ENCODE assay signal across 1 cellular context in the genomic region with DNA sequence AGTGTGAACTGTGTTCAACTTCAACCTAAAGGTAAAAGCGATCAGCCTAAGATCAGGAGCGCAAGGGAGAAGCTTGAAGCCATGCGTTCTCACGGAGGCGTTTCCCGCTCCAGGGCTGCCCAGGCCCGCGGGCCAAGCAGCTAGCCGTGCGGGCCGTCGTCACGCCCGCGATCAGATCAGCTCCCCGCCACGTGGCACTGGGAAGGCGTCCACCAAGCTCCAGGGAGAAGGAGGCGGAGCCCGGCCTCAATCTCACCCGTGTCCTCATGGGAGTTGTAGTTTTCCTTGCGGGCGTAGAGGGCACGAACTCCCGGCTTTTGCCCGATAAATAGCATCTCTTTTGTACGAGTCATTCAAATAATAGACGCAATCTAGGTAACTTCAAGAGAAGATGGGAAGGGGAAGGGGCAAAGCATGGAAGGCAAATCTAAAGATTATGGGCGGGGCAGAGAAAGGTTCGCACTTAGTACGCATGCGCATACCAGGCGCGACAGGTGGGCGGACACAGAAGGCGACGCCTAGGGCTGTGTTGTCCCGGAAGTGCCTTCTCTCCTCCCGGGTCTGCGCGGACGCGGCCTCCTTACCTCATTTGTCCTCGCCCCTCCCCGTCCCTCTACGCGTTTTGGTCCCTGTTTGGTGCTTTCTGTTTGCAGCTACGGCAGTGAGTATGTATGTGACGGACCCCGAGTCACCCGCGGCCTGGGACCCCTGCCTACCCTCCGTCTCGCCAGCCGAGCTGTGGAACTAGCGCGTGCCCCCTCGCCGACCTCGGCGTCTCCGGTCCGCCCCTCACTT.
TF ChIP-seq lines count a peak whose summit lies in the region.

No MANE protein-coding gene starts in this region.

TF ChIP-seq in K562, 482 proteins besides CTCF, POLR2A, EP300 and RAD21 (continued from another document):
- TF ChIP-seq TCF3 (CRISPR knock-in tag; IDR thresholded peaks at IDR 0.05) (0 out of 2 replicates have a peak, but pooled peaks have one; percentile 18), ZBTB8A (IDR thresholded peaks at IDR 0.05; ENCODE audit: partially characterized antibody) (no peak), HMG20A (CRISPR knock-in tag; conservative IDR thresholded peaks at IDR 0.05) (no peak), ARHGAP35 (IDR thresholded peaks at IDR 0.05; ENCODE audit: partially characterized antibody) (no peak), TARDBP (IDR thresholded peaks at IDR 0.05) (no peak), BACH1 (tag; IDR thresholded peaks at IDR 0.05) (no peak), KDM2B (CRISPR knock-in tag; IDR thresholded peaks at IDR 0.05) (no peak), ELF1 (tag; IDR thresholded peaks at IDR 0.05) (peak; percentile 92), LCOR (CRISPR knock-in tag; IDR thresholded peaks at IDR 0.05) (peak; percentile 82; the same call in 1 of the 2 replicates), ARNT (IDR thresholded peaks at IDR 0.05) (no peak; a peak in 1 of 4 replicates), PURB (CRISPR knock-in tag; IDR thresholded peaks at IDR 0.05; ENCODE audit: low read depth) (no peak), ZZZ3 (IDR thresholded peaks at IDR 0.05) (no peak), ZSCAN29 (IDR thresholded peaks at IDR 0.05) (no peak), ZNF232 (CRISPR knock-in tag; IDR thresholded peaks at IDR 0.05) (peak; percentile 75; the same call in 1 of the 2 replicates), CBX2 (IDR thresholded peaks at IDR 0.05; ENCODE audit: insufficient read depth, low read length, poor library complexity, severe bottlenecking) (no peak), KAT2B (IDR thresholded peaks at IDR 0.05; ENCODE audit: low read depth, low read length) (no peak), GABPB2 (CRISPR knock-in tag; conservative IDR thresholded peaks at IDR 0.05) (no peak), CREB5 (CRISPR knock-in tag; IDR thresholded peaks at IDR 0.05) (no peak), EHMT2 (IDR thresholded peaks at IDR 0.05) (no peak), POLR2H (tag; IDR thresholded peaks at IDR 0.05; ENCODE audit: low read depth) (no peak), KLF10 (CRISPR knock-in tag; IDR thresholded peaks at IDR 0.05) (no peak), NBN (IDR thresholded peaks at IDR 0.05; ENCODE audit: low read depth) (no peak), ETV1 (tag; conservative IDR thresholded peaks at IDR 0.05; ENCODE audit: low read depth) (peak; percentile 53; the same call in 1 of the 2 replicates), STAG1 (CRISPR knock-in tag; IDR thresholded peaks at IDR 0.05; ENCODE audit: borderline replicate concordance) (no peak), ILF3 (IDR thresholded peaks at IDR 0.05; ENCODE audit: borderline replicate concordance) (no peak), NR2F6 (CRISPR knock-in tag; IDR thresholded peaks at IDR 0.05) (no peak), MCM3 (IDR thresholded peaks at IDR 0.05) (no peak), ZNF316 (IDR thresholded peaks at IDR 0.05) (no peak), CBX1 (IDR thresholded peaks at IDR 0.05; ENCODE audit: low read depth) (no peak), MTA2 (IDR thresholded peaks at IDR 0.05; ENCODE audit: low read depth) (no peak)
- TF ChIP-seq, protein P1, sequence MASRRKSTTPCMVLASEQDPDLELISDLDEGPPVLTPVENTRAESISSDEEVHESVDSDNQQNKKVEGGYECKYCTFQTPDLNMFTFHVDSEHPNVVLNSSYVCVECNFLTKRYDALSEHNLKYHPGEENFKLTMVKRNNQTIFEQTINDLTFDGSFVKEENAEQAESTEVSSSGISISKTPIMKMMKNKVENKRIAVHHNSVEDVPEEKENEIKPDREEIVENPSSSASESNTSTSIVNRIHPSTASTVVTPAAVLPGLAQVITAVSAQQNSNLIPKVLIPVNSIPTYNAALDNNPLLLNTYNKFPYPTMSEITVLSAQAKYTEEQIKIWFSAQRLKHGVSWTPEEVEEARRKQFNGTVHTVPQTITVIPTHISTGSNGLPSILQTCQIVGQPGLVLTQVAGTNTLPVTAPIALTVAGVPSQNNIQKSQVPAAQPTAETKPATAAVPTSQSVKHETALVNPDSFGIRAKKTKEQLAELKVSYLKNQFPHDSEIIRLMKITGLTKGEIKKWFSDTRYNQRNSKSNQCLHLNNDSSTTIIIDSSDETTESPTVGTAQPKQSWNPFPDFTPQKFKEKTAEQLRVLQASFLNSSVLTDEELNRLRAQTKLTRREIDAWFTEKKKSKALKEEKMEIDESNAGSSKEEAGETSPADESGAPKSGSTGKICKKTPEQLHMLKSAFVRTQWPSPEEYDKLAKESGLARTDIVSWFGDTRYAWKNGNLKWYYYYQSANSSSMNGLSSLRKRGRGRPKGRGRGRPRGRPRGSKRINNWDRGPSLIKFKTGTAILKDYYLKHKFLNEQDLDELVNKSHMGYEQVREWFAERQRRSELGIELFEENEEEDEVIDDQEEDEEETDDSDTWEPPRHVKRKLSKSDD (conservative IDR thresholded peaks at IDR 0.05; ENCODE audit: low read length): no peak
- TF ChIP-seq, protein P2, sequence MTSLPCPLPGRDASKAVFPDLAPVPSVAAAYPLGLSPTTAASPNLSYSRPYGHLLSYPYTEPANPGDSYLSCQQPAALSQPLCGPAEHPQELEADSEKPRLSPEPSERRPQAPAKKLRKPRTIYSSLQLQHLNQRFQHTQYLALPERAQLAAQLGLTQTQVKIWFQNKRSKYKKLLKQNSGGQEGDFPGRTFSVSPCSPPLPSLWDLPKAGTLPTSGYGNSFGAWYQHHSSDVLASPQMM (CRISPR knock-in tag; IDR thresholded peaks at IDR 0.05): no peak
- TF ChIP-seq, protein P3, sequence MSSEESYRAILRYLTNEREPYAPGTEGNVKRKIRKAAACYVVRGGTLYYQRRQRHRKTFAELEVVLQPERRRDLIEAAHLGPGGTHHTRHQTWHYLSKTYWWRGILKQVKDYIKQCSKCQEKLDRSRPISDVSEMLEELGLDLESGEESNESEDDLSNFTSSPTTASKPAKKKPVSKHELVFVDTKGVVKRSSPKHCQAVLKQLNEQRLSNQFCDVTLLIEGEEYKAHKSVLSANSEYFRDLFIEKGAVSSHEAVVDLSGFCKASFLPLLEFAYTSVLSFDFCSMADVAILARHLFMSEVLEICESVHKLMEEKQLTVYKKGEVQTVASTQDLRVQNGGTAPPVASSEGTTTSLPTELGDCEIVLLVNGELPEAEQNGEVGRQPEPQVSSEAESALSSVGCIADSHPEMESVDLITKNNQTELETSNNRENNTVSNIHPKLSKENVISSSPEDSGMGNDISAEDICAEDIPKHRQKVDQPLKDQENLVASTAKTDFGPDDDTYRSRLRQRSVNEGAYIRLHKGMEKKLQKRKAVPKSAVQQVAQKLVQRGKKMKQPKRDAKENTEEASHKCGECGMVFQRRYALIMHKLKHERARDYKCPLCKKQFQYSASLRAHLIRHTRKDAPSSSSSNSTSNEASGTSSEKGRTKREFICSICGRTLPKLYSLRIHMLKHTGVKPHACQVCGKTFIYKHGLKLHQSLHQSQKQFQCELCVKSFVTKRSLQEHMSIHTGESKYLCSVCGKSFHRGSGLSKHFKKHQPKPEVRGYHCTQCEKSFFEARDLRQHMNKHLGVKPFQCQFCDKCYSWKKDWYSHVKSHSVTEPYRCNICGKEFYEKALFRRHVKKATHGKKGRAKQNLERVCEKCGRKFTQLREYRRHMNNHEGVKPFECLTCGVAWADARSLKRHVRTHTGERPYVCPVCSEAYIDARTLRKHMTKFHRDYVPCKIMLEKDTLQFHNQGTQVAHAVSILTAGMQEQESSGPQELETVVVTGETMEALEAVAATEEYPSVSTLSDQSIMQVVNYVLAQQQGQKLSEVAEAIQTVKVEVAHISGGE (CRISPR knock-in tag; IDR thresholded peaks at IDR 0.05): no peak; a peak in 1 of 6 replicates
- TF ChIP-seq, protein P4, sequence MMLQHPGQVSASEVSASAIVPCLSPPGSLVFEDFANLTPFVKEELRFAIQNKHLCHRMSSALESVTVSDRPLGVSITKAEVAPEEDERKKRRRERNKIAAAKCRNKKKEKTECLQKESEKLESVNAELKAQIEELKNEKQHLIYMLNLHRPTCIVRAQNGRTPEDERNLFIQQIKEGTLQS (IDR thresholded peaks at IDR 0.05): no peak
- TF ChIP-seq, protein P4 (CRISPR knock-in tag; conservative IDR thresholded peaks at IDR 0.05): no peak
- TF ChIP-seq, protein P5, sequence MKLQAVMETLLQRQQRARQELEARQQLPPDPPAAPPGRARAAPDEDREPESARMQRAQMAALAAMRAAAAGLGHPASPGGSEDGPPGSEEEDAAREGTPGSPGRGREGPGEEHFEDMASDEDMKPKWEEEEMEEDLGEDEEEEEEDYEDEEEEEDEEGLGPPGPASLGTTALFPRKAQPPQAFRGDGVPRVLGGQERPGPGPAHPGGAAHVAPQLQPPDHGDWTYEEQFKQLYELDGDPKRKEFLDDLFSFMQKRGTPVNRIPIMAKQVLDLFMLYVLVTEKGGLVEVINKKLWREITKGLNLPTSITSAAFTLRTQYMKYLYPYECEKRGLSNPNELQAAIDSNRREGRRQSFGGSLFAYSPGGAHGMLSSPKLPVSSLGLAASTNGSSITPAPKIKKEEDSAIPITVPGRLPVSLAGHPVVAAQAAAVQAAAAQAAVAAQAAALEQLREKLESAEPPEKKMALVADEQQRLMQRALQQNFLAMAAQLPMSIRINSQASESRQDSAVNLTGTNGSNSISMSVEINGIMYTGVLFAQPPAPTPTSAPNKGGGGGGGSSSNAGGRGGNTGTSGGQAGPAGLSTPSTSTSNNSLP (IDR thresholded peaks at IDR 0.05; ENCODE audit: borderline replicate concordance, low read depth, low read length): no peak
- TF ChIP-seq, protein P6, sequence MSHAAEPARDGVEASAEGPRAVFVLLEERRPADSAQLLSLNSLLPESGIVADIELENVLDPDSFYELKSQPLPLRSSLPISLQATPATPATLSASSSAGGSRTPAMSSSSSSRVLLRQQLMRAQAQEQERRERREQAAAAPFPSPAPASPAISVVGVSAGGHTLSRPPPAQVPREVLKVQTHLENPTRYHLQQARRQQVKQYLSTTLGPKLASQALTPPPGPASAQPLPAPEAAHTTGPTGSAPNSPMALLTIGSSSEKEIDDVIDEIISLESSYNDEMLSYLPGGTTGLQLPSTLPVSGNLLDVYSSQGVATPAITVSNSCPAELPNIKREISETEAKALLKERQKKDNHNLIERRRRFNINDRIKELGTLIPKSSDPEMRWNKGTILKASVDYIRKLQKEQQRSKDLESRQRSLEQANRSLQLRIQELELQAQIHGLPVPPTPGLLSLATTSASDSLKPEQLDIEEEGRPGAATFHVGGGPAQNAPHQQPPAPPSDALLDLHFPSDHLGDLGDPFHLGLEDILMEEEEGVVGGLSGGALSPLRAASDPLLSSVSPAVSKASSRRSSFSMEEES (CRISPR knock-in tag; IDR thresholded peaks at IDR 0.05): no peak
- TF ChIP-seq, protein P7, sequence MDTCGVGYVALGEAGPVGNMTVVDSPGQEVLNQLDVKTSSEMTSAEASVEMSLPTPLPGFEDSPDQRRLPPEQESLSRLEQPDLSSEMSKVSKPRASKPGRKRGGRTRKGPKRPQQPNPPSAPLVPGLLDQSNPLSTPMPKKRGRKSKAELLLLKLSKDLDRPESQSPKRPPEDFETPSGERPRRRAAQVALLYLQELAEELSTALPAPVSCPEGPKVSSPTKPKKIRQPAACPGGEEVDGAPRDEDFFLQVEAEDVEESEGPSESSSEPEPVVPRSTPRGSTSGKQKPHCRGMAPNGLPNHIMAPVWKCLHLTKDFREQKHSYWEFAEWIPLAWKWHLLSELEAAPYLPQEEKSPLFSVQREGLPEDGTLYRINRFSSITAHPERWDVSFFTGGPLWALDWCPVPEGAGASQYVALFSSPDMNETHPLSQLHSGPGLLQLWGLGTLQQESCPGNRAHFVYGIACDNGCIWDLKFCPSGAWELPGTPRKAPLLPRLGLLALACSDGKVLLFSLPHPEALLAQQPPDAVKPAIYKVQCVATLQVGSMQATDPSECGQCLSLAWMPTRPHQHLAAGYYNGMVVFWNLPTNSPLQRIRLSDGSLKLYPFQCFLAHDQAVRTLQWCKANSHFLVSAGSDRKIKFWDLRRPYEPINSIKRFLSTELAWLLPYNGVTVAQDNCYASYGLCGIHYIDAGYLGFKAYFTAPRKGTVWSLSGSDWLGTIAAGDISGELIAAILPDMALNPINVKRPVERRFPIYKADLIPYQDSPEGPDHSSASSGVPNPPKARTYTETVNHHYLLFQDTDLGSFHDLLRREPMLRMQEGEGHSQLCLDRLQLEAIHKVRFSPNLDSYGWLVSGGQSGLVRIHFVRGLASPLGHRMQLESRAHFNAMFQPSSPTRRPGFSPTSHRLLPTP (IDR thresholded peaks at IDR 0.05; ENCODE audit: borderline replicate concordance, extremely low read depth, insufficient read length): no peak
